Comparison of ENCODE assay signal across 8 cellular contexts in the genomic region with DNA sequence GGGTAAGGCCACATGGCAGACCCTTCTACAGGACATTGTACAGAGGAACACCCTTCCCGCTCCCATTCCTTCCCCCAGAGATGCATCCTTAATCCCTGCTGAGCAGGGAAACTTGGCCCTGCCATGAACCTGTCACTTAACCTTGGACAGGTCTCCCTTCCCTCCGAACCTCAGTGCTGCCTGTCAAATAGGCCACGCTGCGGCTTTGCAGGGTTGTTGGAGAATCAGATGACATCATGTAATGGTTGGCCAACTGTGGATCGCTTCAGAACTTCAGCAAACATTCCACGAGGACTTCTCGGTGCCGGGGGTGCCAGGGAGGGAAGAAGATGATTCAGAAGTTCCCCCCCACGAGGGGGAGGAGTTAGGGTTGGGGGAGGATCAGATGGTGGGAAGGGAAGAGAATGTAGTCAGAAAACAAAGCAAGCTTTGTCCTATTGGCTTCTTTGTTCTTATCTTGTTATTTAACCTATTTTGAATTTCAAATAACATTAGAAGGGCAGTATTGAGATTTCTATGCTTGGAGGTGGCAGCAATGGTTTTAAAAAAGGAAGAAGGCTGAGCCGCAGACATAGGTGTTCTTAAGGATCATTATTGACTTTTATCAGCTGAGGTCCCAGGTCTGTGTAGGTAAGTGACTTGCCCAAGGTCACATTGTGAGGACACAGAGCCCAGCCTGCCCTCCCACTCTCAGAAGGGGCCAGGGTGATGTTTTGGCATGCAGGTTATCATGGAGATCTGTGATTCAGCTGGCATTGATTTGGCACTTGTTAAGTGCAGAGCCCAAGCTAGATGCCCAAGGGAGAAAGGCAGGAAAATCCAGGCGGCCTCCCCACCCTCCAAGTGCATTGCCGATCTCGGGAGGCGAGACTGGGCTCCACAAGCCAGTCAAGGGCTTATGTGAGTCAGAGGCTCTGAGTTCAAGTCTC. TPM values are rescaled to one million over a fixed set of nuclear protein-coding genes. Genes with fewer than 3 reads are reported as not detected.
DNase-seq lines count a peak whose midpoint lies in the region; ATAC-seq and TF ChIP-seq lines count a peak whose summit lies in the region.

No MANE protein-coding gene starts in this region.

- H3K27me3 ChIP-seq in foreskin keratinocyte: no peaks in the 10 kb centered on the region

- ATAC-seq in SK-N-SH treated with all-trans-retinoic acid at 6 μM for 48 hours (peak; percentile 36), foreskin keratinocyte (peak; percentile 47), GM18519 (IDR thresholded peaks at IDR 0.05; ENCODE audit: low FRiP score, unreplicated experiment) (no peak), GM21423 (IDR thresholded peaks at IDR 0.05; ENCODE audit: unreplicated experiment) (no peak)

- TF ChIP-seq CTCF in C4-2B (conservative IDR thresholded peaks at IDR 0.05) (no peak), foreskin keratinocyte (conservative IDR thresholded peaks at IDR 0.05) (no peak)

- H3K27ac ChIP-seq in C4-2B: peak overlapping the region; percentile 89
- peak overlapping the region; percentile 90 for H3K27ac ChIP-seq in foreskin keratinocyte

- peaks cover 33% of the 10 kb centered on the region for H3K4me1 ChIP-seq in foreskin keratinocyte

- DNase-seq in foreskin keratinocyte (peak; percentile 73 to 84), pons (ENCODE audit: low spot score) (peak; percentile 99), NCI-H446 (lab: John Stamatoyannopoulos, UW) (no peak), DMS 273 treated with DMSO at 0.1 percent for 48 hours (lab: John Stamatoyannopoulos, UW) (no peak)

TF ChIP-seq in SK-N-SH treated with all-trans-retinoic acid at 6 μM for 48 hours, 23 proteins besides CTCF, POLR2A, EP300 and RAD21:
- TF ChIP-seq ISL1 (CRISPR knock-in tag; IDR thresholded peaks at IDR 0.05) (0 out of 2 replicates have a peak, but pooled peaks have one; percentile 7), CSDC2 (CRISPR knock-in tag; IDR thresholded peaks at IDR 0.05) (no peak), ESRRG (CRISPR knock-in tag; IDR thresholded peaks at IDR 0.05) (no peak), ZC3H10 (CRISPR knock-in tag; IDR thresholded peaks at IDR 0.05) (no peak), TSHZ2 (CRISPR knock-in tag; IDR thresholded peaks at IDR 0.05) (no peak), ZFP3 (CRISPR knock-in tag; IDR thresholded peaks at IDR 0.05) (0 out of 2 replicates have a peak, but pooled peaks have one; percentile 43), PATZ1 (CRISPR knock-in tag; IDR thresholded peaks at IDR 0.05; ENCODE audit: borderline replicate concordance) (peak; percentile 97)

RNA-seq across cellular contexts. Expression of gene CDC42EP1, which starts 3.1 kb away (rescaled TPM):
- total RNA-seq in foreskin keratinocyte: 48.7 and 56.7 TPM in 2 replicates
- 72.7 and 84.9 TPM in 2 replicates for polyA plus RNA-seq in foreskin keratinocyte

RNA-seq across cellular contexts. Expression of gene LGALS2, which starts 16.5 kb away (rescaled TPM):
- total RNA-seq in foreskin keratinocyte: not detected in 2 replicates
- not detected in 2 replicates for polyA plus RNA-seq in foreskin keratinocyte

RNA-seq across cellular contexts. Expression of gene CARD10, which starts 44.2 kb away (rescaled TPM):
- 116 and 130 TPM in 2 replicates for total RNA-seq in foreskin keratinocyte
- 112 and 115 TPM in 2 replicates for polyA plus RNA-seq in foreskin keratinocyte

RNA-seq across cellular contexts. Expression of gene GGA1, which starts 45.2 kb away (rescaled TPM):
- total RNA-seq in foreskin keratinocyte: 32.9 and 37.6 TPM in 2 replicates
- 27.7 and 28.9 TPM in 2 replicates for polyA plus RNA-seq in foreskin keratinocyte

Comparison
In these comparisons a context has a peak if more than half of its experiments do, and no peak if none do; other contexts are left out.
1. ATAC-seq: peak in SK-N-SH treated with all-trans-retinoic acid at 6 μM for 48 hours (single experiment) and foreskin keratinocyte (single experiment); none in GM18519 (single experiment) and GM21423 (single experiment).
2. DNase-seq: peak in foreskin keratinocyte (2 of 2) and pons (single experiment); none in NCI-H446 (0 of 2) and DMS 273 treated with DMSO at 0.1 percent for 48 hours (single experiment).